In genomic region chr3:66004244-66004643, GRCh38 we compare ENCODE assay signal across 20 cellular contexts. TPM values are rescaled to one million over a fixed set of nuclear protein-coding genes. Genes with fewer than 3 reads are reported as not detected.
"Had no signal": no experiment of that assay in that cellular context is flagged by ENCODE, and none has a peak within 500 bp of the region (broad histone marks: within the 10 kb centered on the region; RNA-seq: fewer than 3 reads in every experiment).

No MANE protein-coding gene starts in this region.

- FAIRE-seq: bronchial epithelial cell had no signal

- H3K36me3 ChIP-seq: SJCRH30 had no signal

- ATAC-seq: activated CD8-positive, alpha-beta T cell treated with anti-CD3 and anti-CD28 coated beads, Interleukin-2, amount 10 ng/mL, durations not matched to agents 7 days and 5 days had no signal

- H3K4me2 ChIP-seq: SK-N-SH had no signal

- H3K4me3 ChIP-seq: SJCRH30 had no signal

- H3K27me3 ChIP-seq: SJCRH30 had no signal

- H3K4me1 ChIP-seq: SJCRH30 had no signal

- H3K9ac ChIP-seq: SK-N-SH had no signal

- DNase-seq: activated CD4-positive, alpha-beta T cell treated with anti-CD3 and anti-CD28 coated beads for 4 hours; activated CD8-positive, alpha-beta memory T cell treated with anti-CD3 and anti-CD28 coated beads, Interleukin-2, amount 50 U/mL, for 48 hours; activated CD8-positive, alpha-beta T cell treated with anti-CD3 and anti-CD28 coated beads, Interleukin-2, amount 10 ng/mL, durations not matched to agents 7 days and 5 days; activated effector memory CD4-positive, alpha-beta T cell treated with Interleukin-2 at 50 U/mL for 16 hours; activated naive CD4-positive, alpha-beta T cell; activated T-cell treated with anti-CD3 and anti-CD28 coated beads, Interleukin-2, amount 50 U/mL, for 1 hour; aorta; MM.1S; NCI-H1105; NCI-H146; NCI-H1930; NCI-H2171; NCI-H2227 treated with DMSO at 0.1 percent for 48 hours; NCI-H446 treated with DMSO at 0.1 percent for 48 hours; NCI-H774; SJCRH30; T-helper 1 cell had no signal

- H3K27ac ChIP-seq: SJCRH30, VCaP had no signal

- H3K9me3 ChIP-seq: SJCRH30, SK-N-SH had no signal

RNA-seq across cellular contexts. Expression of gene MAGI1, which starts 34.5 kb away (rescaled TPM):
- total RNA-seq: activated CD8-positive, alpha-beta T cell treated with anti-CD3 and anti-CD28 coated beads, Interleukin-2, amount 10 ng/mL, durations not matched to agents 7 days and 5 days had no signal
